In genomic region chr2:239401450-239402227, GRCh38 we compare ENCODE assay signal across 8 cellular contexts. TPM values are rescaled to one million over a fixed set of nuclear protein-coding genes. Genes with fewer than 3 reads are reported as not detected.
DNase-seq lines count a peak whose midpoint lies in the region; ATAC-seq and TF ChIP-seq lines count a peak whose summit lies in the region.

No MANE protein-coding gene starts in this region.

- H3K9me3 ChIP-seq in T-helper 17 cell (ENCODE audit: control insufficient read depth, low read length, poor library complexity, severe bottlenecking): no peaks in the 10 kb centered on the region

- peaks cover 19% of the 10 kb centered on the region for H3K4me1 Mint-ChIP-seq in T-helper 17 cell

- in situ Hi-C loops in astrocyte of the cerebellum (cut with HindIII; ENCODE audit: low sequenced_read_pairs): no loop called here

- TF ChIP-seq CTCF in astrocyte of the cerebellum (IDR thresholded peaks at IDR 0.05; ENCODE audit: low read depth, low read length, missing control alignments) (no peak), retinal pigment epithelial cell (conservative IDR thresholded peaks at IDR 0.05; ENCODE audit: low read depth, low read length) (peak; percentile 23)

- DNase-seq in activated T-cell treated with anti-CD3 and anti-CD28 coated beads for 1 hour (ENCODE audit: low read depth) (peak; percentile 88), NCI-H187 (lab: John Stamatoyannopoulos, UW) (peak; percentile 62 to 86), T-helper 17 cell (peak; percentile 87 to 94 (median 89)), astrocyte of the cerebellum (ENCODE audit: low read depth) (peak; percentile 79), hippocampal formation (lab: John Stamatoyannopoulos, UW) (peak; percentile 94 to 99), retinal pigment epithelial cell (ENCODE audit: low read depth) (peak; percentile 58)
- DNase-seq in activated T-cell treated with anti-CD3 and anti-CD28 coated beads, Interleukin-2, amount 50 U/mL, for 1 hour: no peak

- peak; percentile 67 for ATAC-seq in HG02970 (IDR thresholded peaks at IDR 0.05; ENCODE audit: low FRiP score, unreplicated experiment)
- ATAC-seq in T-helper 17 cell: peak; percentile 64

- H3K4me3 ChIP-seq in astrocyte of the cerebellum (ENCODE audit: low read depth, low read length): peak overlapping the region; percentile 70
- H3K4me3 ChIP-seq in retinal pigment epithelial cell (ENCODE audit: low read length): peak overlapping the region; percentile 85

- H3K36me3 Mint-ChIP-seq in T-helper 17 cell (ENCODE audit: low read depth): no peaks in the 10 kb centered on the region

- no peaks in the 10 kb centered on the region for H3K27me3 Mint-ChIP-seq in T-helper 17 cell

- peak overlapping the region; percentile 92 for H3K4me3 Mint-ChIP-seq in T-helper 17 cell

- H3K27ac Mint-ChIP-seq in T-helper 17 cell: peak overlapping the region; percentile 95

RNA-seq across cellular contexts. Expression of gene HDAC4, which starts 0.8 kb away (rescaled TPM):
- total RNA-seq in T-helper 17 cell: 10 to 100 TPM; 78.9 to 79.0 TPM
